Comparison of ENCODE assay signal across 18 cellular contexts in genomic region chr3:139430467-139430866, GRCh38. TPM values are rescaled to one million over a fixed set of nuclear protein-coding genes. Genes with fewer than 3 reads are reported as not detected.
A peak's percentile ranks its signal among the peaks of the same experiment; 100 is the strongest.
DNase-seq lines count a peak whose midpoint lies in the region; TF ChIP-seq lines count a peak whose summit lies in the region.
"Had no signal": no experiment of that assay in that cellular context is flagged by ENCODE, and none has a peak within 500 bp of the region (broad histone marks: within the 10 kb centered on the region; RNA-seq: fewer than 3 reads in every experiment).

No MANE protein-coding gene starts in this region.

- H3K4me3 ChIP-seq in endodermal cell (ENCODE audit: low read length) (no peak overlapping the region), sigmoid colon (no peak overlapping the region)

- WGBS in endodermal cell (ENCODE audit: insufficient coverage in 1 of 2, insufficient read length in 1 of 2), 2 experiments, result 93% methylated on average over 1 of the region's 1 CpG; no CpG with 5 or more reads in 1 of the 2 experiments
- WGBS in sigmoid colon, 2 donors, result 70 to 88% methylated on average over 1 of the region's 1 CpG

- H3K36me3 Mint-ChIP-seq in endodermal cell (ENCODE audit: low read depth) (peaks cover 9% of the 10 kb centered on the region), chondrocyte (ENCODE audit: low read depth) (peaks cover 4% of the 10 kb centered on the region)

- H3K27ac ChIP-seq in endodermal cell (ENCODE audit: low read depth, low read length) (no peak overlapping the region), sigmoid colon (no peak overlapping the region)
- H3K27ac ChIP-seq: 22Rv1 had no signal

- H3K27ac Mint-ChIP-seq in endodermal cell, result no peak overlapping the region
- H3K27ac Mint-ChIP-seq in chondrocyte (ENCODE audit: unreplicated experiment), result no peak overlapping the region
- H3K27ac Mint-ChIP-seq: CD4-positive, alpha-beta memory T cell had no signal

- DNase-seq in NCI-H1105 treated with DMSO at 0.1 percent for 48 hours (lab: John Stamatoyannopoulos, UW), result peak; percentile 17
- DNase-seq in NCI-H1105 (lab: John Stamatoyannopoulos, UW), result no peak
- DNase-seq in DMS153 treated with DMSO at 0.1 percent for 48 hours (lab: John Stamatoyannopoulos, UW; ENCODE audit: unreplicated experiment), result peak; percentile 20
- DNase-seq in NCI-H69 (lab: John Stamatoyannopoulos, UW), result peak; percentile 8
- DNase-seq in endodermal cell, result peak; percentile 31
- no peak for DNase-seq in sigmoid colon
- DNase-seq in chondrocyte (ENCODE audit: low spot score), result no peak
- DNase-seq in D341Med (ENCODE audit: low spot score), result no peak
- DNase-seq: Calu3; CD4-positive, alpha-beta memory T cell; DMS79 treated with DMSO at 0.1 percent for 48 hours; GOT3; NCI-H1694 treated with DMSO at 0.1 percent for 48 hours; NCI-H2171; NCI-H510A; SHP77 had no signal

- TF ChIP-seq CTCF in endodermal cell (conservative IDR thresholded peaks at IDR 0.05), result no peak
- no peak for TF ChIP-seq CTCF in sigmoid colon (IDR thresholded peaks at IDR 0.05)
- TF ChIP-seq CTCF in chondrocyte (IDR thresholded peaks at IDR 0.05), result no peak

- H3K9ac ChIP-seq in endodermal cell (ENCODE audit: extremely low read depth, low read length, poor library complexity, severe bottlenecking), result no peak overlapping the region

- H3K4me1 Mint-ChIP-seq in endodermal cell (peaks cover 2% of the 10 kb centered on the region), chondrocyte (ENCODE audit: low read depth) (peaks cover 4% of the 10 kb centered on the region)

- H3K27me3 Mint-ChIP-seq in endodermal cell (ENCODE audit: insufficient read depth) (no peaks in the 10 kb centered on the region), chondrocyte (ENCODE audit: low read depth) (no peaks in the 10 kb centered on the region)
- H3K27me3 Mint-ChIP-seq: CD4-positive, alpha-beta memory T cell had no signal

- H3K9me3 ChIP-seq in endodermal cell (ENCODE audit: control insufficient read depth, low read length) (no peaks in the 10 kb centered on the region), sigmoid colon (peaks cover 0 to 2% (median 0%) of the 10 kb centered on the region in 4 donors)

- TF ChIP-seq EP300 in sigmoid colon (IDR thresholded peaks at IDR 0.05), result no peak

- H3K4me1 ChIP-seq in endodermal cell (ENCODE audit: control insufficient read depth, insufficient read depth, low read length), result no peaks in the 10 kb centered on the region
- H3K4me1 ChIP-seq in sigmoid colon, result no peaks in the 10 kb centered on the region

- H3K27me3 ChIP-seq in endodermal cell (ENCODE audit: control insufficient read depth, insufficient read depth, low read length, poor library complexity, severe bottlenecking) (no peaks in the 10 kb centered on the region), sigmoid colon (no peaks in the 10 kb centered on the region)

- intact Hi-C loops in sigmoid colon (cut with DNase I), result loop anchor here (10.0 kb wide), 1 partner anchor 504 kb away; the partner anchor contains the start of gene CLSTN2

- TF ChIP-seq POLR2A in sigmoid colon (IDR thresholded peaks at IDR 0.05), result no peak

- no peak overlapping the region for H3K4me3 Mint-ChIP-seq in endodermal cell
- H3K4me3 Mint-ChIP-seq in chondrocyte (ENCODE audit: unreplicated experiment), result no peak overlapping the region
- H3K4me3 Mint-ChIP-seq: CD4-positive, alpha-beta memory T cell had no signal

- H3K36me3 ChIP-seq in endodermal cell (ENCODE audit: control insufficient read depth, insufficient read depth, low read length), result peaks cover 4% of the 10 kb centered on the region
- H3K36me3 ChIP-seq in sigmoid colon, result no peaks in the 10 kb centered on the region

- H3K9me3 Mint-ChIP-seq in endodermal cell, result peaks cover 4% of the 10 kb centered on the region
- no peaks in the 10 kb centered on the region for H3K9me3 Mint-ChIP-seq in chondrocyte (ENCODE audit: low read depth)

RNA-seq across cellular contexts. Expression of gene COPB2, which starts 41.0 kb away (rescaled TPM):
- total RNA-seq in endodermal cell (100 to 1,000 TPM; 161 to 184 TPM), sigmoid colon (10 to 100 TPM; 54.0 to 82.0 (median 68.7) TPM), chondrocyte (180 to 275 TPM (median 185 TPM) in 3 replicates)
- 122 TPM for polyA plus RNA-seq in endodermal cell (2013, experiment 1 of 2)
- polyA plus RNA-seq in endodermal cell (2013, experiment 2 of 2), result 128 TPM
- polyA plus RNA-seq in sigmoid colon, result 10 to 100 TPM; 52.3 to 68.9 (median 59.8) TPM

RNA-seq across cellular contexts. Expression of gene RBP2, which starts 45.8 kb away (rescaled TPM):
- total RNA-seq in endodermal cell (not detected), sigmoid colon (not detected), chondrocyte (not detected in 3 replicates)
- not detected for polyA plus RNA-seq in endodermal cell (2013, experiment 1 of 2)
- not detected for polyA plus RNA-seq in endodermal cell (2013, experiment 2 of 2)
- 10 to 100 TPM in 1 of 3 donors, 1 to 10 TPM in 1, under 1 TPM in 1; 0.87 to 57.1 (median 6.0) TPM for polyA plus RNA-seq in sigmoid colon
- total RNA-seq: Calu3; CD4-positive, alpha-beta memory T cell had no signal
- polyA plus RNA-seq: BJ; CD4-positive, alpha-beta memory T cell had no signal

Comparison
In these comparisons a context has a peak if more than half of its experiments do, and no peak if none do; other contexts are left out.
1. DNase-seq: peak in NCI-H1105 treated with DMSO at 0.1 percent for 48 hours (single experiment), DMS153 treated with DMSO at 0.1 percent for 48 hours (single experiment), NCI-H69 (single experiment) and endodermal cell (single experiment); none in NCI-H1105 (single experiment), sigmoid colon (single experiment), chondrocyte (single experiment) and D341Med (single experiment).